ENCODE assay signal across 8 cellular contexts in genomic region chr10:62433181-62433692, GRCh38. TPM values are rescaled to one million over a fixed set of nuclear protein-coding genes. Genes with fewer than 3 reads are reported as not detected.
DNase-seq lines count a peak whose midpoint lies in the region; ATAC-seq and TF ChIP-seq lines count a peak whose summit lies in the region.

No MANE protein-coding gene starts in this region.

- POLR2A ChIA-PET in CD4-positive, alpha-beta memory T cell (lab: Charles Lee; ENCODE audit: partially characterized antibody): no interaction called here

- H3K27me3 ChIP-seq in dorsolateral prefrontal cortex: no peaks in the 10 kb centered on the region
- no peaks in the 10 kb centered on the region for H3K27me3 ChIP-seq in CD4-positive, alpha-beta memory T cell (ENCODE audit: insufficient read depth, low read length)

- H3K4me1 Mint-ChIP-seq in natural killer cell treated with Interleukin-12 subunit alpha and Interleukin-12 subunit beta and Interleukin-15 and Interleukin-18, amount 100 ng/mL, for 72 hours (ENCODE audit: low read depth in 2 of 2): peaks cover 22 to 30% of the 10 kb centered on the region in 2 donors
- H3K4me1 Mint-ChIP-seq in natural killer cell: peaks cover 5% of the 10 kb centered on the region in 2 donors
- peaks cover 0 to 5% (median 0%) of the 10 kb centered on the region in 4 donors for H3K4me1 Mint-ChIP-seq in CD4-positive, alpha-beta memory T cell

- peak overlapping the region; percentile 83 to 90 for H3K27ac Mint-ChIP-seq in natural killer cell treated with Interleukin-12 subunit alpha and Interleukin-12 subunit beta and Interleukin-15 and Interleukin-18, amount 100 ng/mL, for 72 hours
- no peak overlapping the region for H3K27ac Mint-ChIP-seq in natural killer cell
- no peak overlapping the region for H3K27ac Mint-ChIP-seq in CD4-positive, alpha-beta memory T cell

- no peaks in the 10 kb centered on the region for H3K9me3 ChIP-seq in CD4-positive, alpha-beta memory T cell (ENCODE audit: control insufficient read depth in 1 of 2, low read length in 2 of 2)

- peak; percentile 80 to 90 for ATAC-seq in natural killer cell treated with Interleukin-12 subunit alpha and Interleukin-12 subunit beta and Interleukin-15 and Interleukin-18, amount 100 ng/mL, for 72 hours
- ATAC-seq in natural killer cell (no peak), HG03342 (IDR thresholded peaks at IDR 0.05; ENCODE audit: unreplicated experiment) (peak; percentile 89), sciatic nerve (peak; percentile 87)

- no peaks in the 10 kb centered on the region for H3K4me1 ChIP-seq in CD4-positive, alpha-beta memory T cell (ENCODE audit: insufficient read depth, low read length)

- peaks cover 0 to 2% of the 10 kb centered on the region in 2 donors for H3K27me3 Mint-ChIP-seq in natural killer cell treated with Interleukin-12 subunit alpha and Interleukin-12 subunit beta and Interleukin-15 and Interleukin-18, amount 100 ng/mL, for 72 hours
- peaks cover 6 to 8% of the 10 kb centered on the region in 2 donors for H3K27me3 Mint-ChIP-seq in natural killer cell (ENCODE audit: low read depth in 2 of 2)
- no peaks in the 10 kb centered on the region for H3K27me3 Mint-ChIP-seq in CD4-positive, alpha-beta memory T cell

- H3K27ac ChIP-seq in dorsolateral prefrontal cortex: peak overlapping the region in 38 of 59 donors; percentile 10 to 79 (median 50)
- no peak overlapping the region for H3K27ac ChIP-seq in CD4-positive, alpha-beta memory T cell (ENCODE audit: low read depth, low read length)

- no peak overlapping the region for H3K4me3 ChIP-seq in dorsolateral prefrontal cortex
- no peak overlapping the region for H3K4me3 ChIP-seq in CD4-positive, alpha-beta memory T cell (ENCODE audit: low read length in 2 of 2)

- peak; percentile 70 for DNase-seq in natural killer cell treated with Interleukin-12 subunit alpha and Interleukin-12 subunit beta and Interleukin-15 and Interleukin-18, amount 100 ng/mL, for 72 hours (ENCODE audit: low spot score)
- DNase-seq in natural killer cell: no peak
- DNase-seq in activated CD4-positive, alpha-beta T cell treated with anti-CD3 and anti-CD28 coated beads for 4 hours: peak; percentile 59 to 64
- DNase-seq in dorsolateral prefrontal cortex: peak in 9 of 10 donors; percentile 20 to 72 (median 54)
- DNase-seq in sciatic nerve (ENCODE audit: low spot score): peak; percentile 69
- DNase-seq in CD4-positive, alpha-beta memory T cell: no peak
- no peak for DNase-seq in SHP77 treated with DMSO at 0.1 percent for 48 hours (lab: John Stamatoyannopoulos, UW)

- H3K36me3 Mint-ChIP-seq in natural killer cell treated with Interleukin-12 subunit alpha and Interleukin-12 subunit beta and Interleukin-15 and Interleukin-18, amount 100 ng/mL, for 72 hours: peaks cover 4% of the 10 kb centered on the region
- H3K36me3 Mint-ChIP-seq in natural killer cell: no peaks in the 10 kb centered on the region
- H3K36me3 Mint-ChIP-seq in CD4-positive, alpha-beta memory T cell: peaks cover 0 to 3% of the 10 kb centered on the region in 2 donors

- CTCF ChIA-PET in CD4-positive, alpha-beta memory T cell (lab: Charles Lee; ENCODE audit: partially characterized antibody): interaction anchor here (0.8 kb wide), 1 partner anchor 10 kb away, joined by 3 read pairs; no protein-coding TSS in a partner anchor

- H3K36me3 ChIP-seq in CD4-positive, alpha-beta memory T cell (ENCODE audit: insufficient read depth, low read length): no peaks in the 10 kb centered on the region

- intact Hi-C loops in natural killer cell (cut with micrococcal nuclease) (no loop called here), dorsolateral prefrontal cortex (cut with DNase I) (loop anchor here in 1 of 2 donors (10.0 kb wide), 2 partner anchors 58 to 122 kb away; partner anchors contain the start of gene ZNF365), sciatic nerve (cut with DNase I) (no loop called here)
- intact Hi-C loops in CD4-positive, alpha-beta memory T cell (cut with micrococcal nuclease): no loop called here

- peak overlapping the region; percentile 68 for H3K4me3 Mint-ChIP-seq in natural killer cell treated with Interleukin-12 subunit alpha and Interleukin-12 subunit beta and Interleukin-15 and Interleukin-18, amount 100 ng/mL, for 72 hours
- H3K4me3 Mint-ChIP-seq in natural killer cell: no peak overlapping the region
- H3K4me3 Mint-ChIP-seq in CD4-positive, alpha-beta memory T cell: no peak overlapping the region

- TF ChIP-seq CTCF in natural killer cell (IDR thresholded peaks at IDR 0.05) (no peak), dorsolateral prefrontal cortex (IDR thresholded peaks at IDR 0.05 in 54 of 56, conservative IDR thresholded peaks at IDR 0.05 in 2 of 56; ENCODE audit: low read depth in 1 of 56, partially characterized antibody in 56 of 56) (no peak)

- no peaks in the 10 kb centered on the region for H3K9me3 Mint-ChIP-seq in natural killer cell treated with Interleukin-12 subunit alpha and Interleukin-12 subunit beta and Interleukin-15 and Interleukin-18, amount 100 ng/mL, for 72 hours
- no peaks in the 10 kb centered on the region for H3K9me3 Mint-ChIP-seq in natural killer cell
- H3K9me3 Mint-ChIP-seq in CD4-positive, alpha-beta memory T cell: peaks cover 0 to 3% (median under 1%) of the 10 kb centered on the region in 8 donors

RNA-seq across cellular contexts. Expression of gene ZNF365, which starts 59.1 kb away (rescaled TPM):
- total RNA-seq in natural killer cell treated with Interleukin-12 subunit alpha and Interleukin-12 subunit beta and Interleukin-15 and Interleukin-18, amount 100 ng/mL, for 72 hours: 1 to 10 TPM in 1 of 2 donors, under 1 TPM in 1; 0.86 to 1.5 TPM
- 1 to 10 TPM; 4.0 to 8.0 (median 4.5) TPM for total RNA-seq in natural killer cell
- 100 to 1,000 TPM in 105 of 120 experiments, 10 to 100 TPM in 15; 50.7 to 183 (median 129) TPM for total RNA-seq in dorsolateral prefrontal cortex
- total RNA-seq in sciatic nerve: 0.18 TPM
- total RNA-seq in CD4-positive, alpha-beta memory T cell: 1 to 10 TPM; 3.5 to 4.9 TPM
- 1 to 10 TPM; 4.2 to 4.9 TPM for polyA plus RNA-seq in CD4-positive, alpha-beta memory T cell

Comparison
In these comparisons a context has a peak if more than half of its experiments do, and no peak if none do; other contexts are left out.
1. ATAC-seq: peak in natural killer cell treated with Interleukin-12 subunit alpha and Interleukin-12 subunit beta and Interleukin-15 and Interleukin-18, amount 100 ng/mL, for 72 hours (2 of 2), HG03342 (single experiment) and sciatic nerve (single experiment); none in natural killer cell (0 of 3).
2. DNase-seq: peak in natural killer cell treated with Interleukin-12 subunit alpha and Interleukin-12 subunit beta and Interleukin-15 and Interleukin-18, amount 100 ng/mL, for 72 hours (single experiment), activated CD4-positive, alpha-beta T cell treated with anti-CD3 and anti-CD28 coated beads for 4 hours (2 of 2), dorsolateral prefrontal cortex (9 of 10) and sciatic nerve (single experiment); none in natural killer cell (single experiment), CD4-positive, alpha-beta memory T cell (0 of 5) and SHP77 treated with DMSO at 0.1 percent for 48 hours (single experiment).
3. H3K27ac Mint-ChIP-seq: peak in natural killer cell treated with Interleukin-12 subunit alpha and Interleukin-12 subunit beta and Interleukin-15 and Interleukin-18, amount 100 ng/mL, for 72 hours (2 of 2); none in natural killer cell (0 of 2) and CD4-positive, alpha-beta memory T cell (0 of 7).
4. RNA of gene ZNF365, which starts 59.1 kb away (total RNA-seq): 50.7 to 183 TPM in dorsolateral prefrontal cortex; 3.5 to 4.9 TPM in CD4-positive, alpha-beta memory T cell, 4.0 to 8.0 TPM in natural killer cell, 0.86 to 1.5 TPM in natural killer cell treated with Interleukin-12 subunit alpha and Interleukin-12 subunit beta and Interleukin-15 and Interleukin-18, amount 100 ng/mL, for 72 hours and 0.18 TPM in sciatic nerve (single experiment); every median in the first group is over 4 times any median in the second.